Comparison of ENCODE assay signal across 8 cellular contexts in the genomic region with DNA sequence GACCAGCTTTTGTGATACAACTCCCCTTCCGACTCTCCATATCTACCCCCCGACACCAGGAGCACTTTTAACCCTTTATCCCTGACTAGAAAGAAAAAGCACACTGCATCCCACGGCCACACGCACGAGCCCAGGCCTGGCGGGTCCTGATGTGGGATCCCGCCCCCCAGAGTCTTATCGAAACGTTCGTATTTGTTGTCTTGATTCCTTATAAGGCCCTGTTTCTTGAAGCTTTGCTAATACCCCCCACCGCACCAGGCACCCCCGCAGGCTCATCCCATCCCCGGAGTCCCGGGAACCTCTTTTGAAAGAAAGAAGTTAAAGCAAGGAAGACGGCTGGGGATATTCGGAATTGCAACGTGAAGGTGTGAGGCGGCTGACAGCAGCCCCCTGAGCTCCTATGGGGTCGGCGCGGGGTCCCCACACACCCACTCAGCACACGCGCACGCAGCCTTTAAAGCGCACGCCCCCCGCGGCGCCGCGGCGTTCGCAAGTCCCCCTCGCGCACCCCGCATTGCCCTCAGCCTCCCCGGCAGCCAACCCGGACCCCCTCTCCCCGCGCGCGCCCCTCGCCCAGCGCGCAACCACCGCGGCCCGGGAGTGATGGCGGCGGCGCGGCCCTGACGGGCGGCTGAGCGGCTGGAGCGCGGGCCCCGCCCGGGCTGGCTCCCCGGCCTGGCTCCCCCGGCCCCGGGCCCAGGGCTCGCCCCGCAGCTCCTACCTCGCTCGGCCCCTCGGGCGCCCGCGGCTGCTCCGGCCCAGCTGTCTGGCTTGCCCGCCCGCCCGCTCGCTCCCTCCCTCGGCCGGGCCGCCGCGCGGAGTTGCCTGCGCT. TPM values are rescaled to one million over a fixed set of nuclear protein-coding genes. Genes with fewer than 3 reads are reported as not detected.
DNase-seq lines count a peak whose midpoint lies in the region; ATAC-seq and TF ChIP-seq lines count a peak whose summit lies in the region.

No MANE protein-coding gene starts in this region.

- peaks cover 23% of the 10 kb centered on the region; the same call in 1 of the 2 replicates for H4K20me1 ChIP-seq in OCI-LY7 (ENCODE audit: insufficient read depth, low read length)

- no peaks in the 10 kb centered on the region for H3K27me3 ChIP-seq in gastrocnemius medialis

- CTCF ChIA-PET in HEK293T (lab: Yijun Ruan, JAX): interaction anchor here (0.6 to 0.9 kb wide), 2 partner anchors 147 to 256 kb away, joined by 3 read pairs; a partner anchor contains a TSS
- CTCF ChIA-PET in OCI-LY7 (lab: Charles Lee; ENCODE audit: unreplicated experiment): no interaction called here
- CTCF ChIA-PET in activated naive CD4-positive, alpha-beta T cell treated with anti-CD3 and anti-CD28 coated beads, Interleukin-2, amount 10 ng/mL, durations not matched to agents 7 days and 5 days (lab: Charles Lee): interaction anchor here (0.8 to 2.4 kb wide), 3 partner anchors 20 to 53 kb away, joined by 3 to 16 read pairs (median 3); no protein-coding TSS in a partner anchor

- peak overlapping the region; percentile 73 for H2AFZ ChIP-seq in OCI-LY7 (ENCODE audit: low read length)

- H3K4me1 ChIP-seq in OCI-LY7 (ENCODE audit: insufficient read depth, low read length, poor library complexity, severe bottlenecking) (peaks cover 46% of the 10 kb centered on the region), gastrocnemius medialis (peaks cover 40 to 54% of the 10 kb centered on the region in 2 donors)

- no TSS peak for BruUV-seq in OCI-LY7 (replicated peaks; lab: Mats Ljungman, UMichigan)

- peak overlapping the region; percentile 91 for H3K4me2 ChIP-seq in OCI-LY7 (ENCODE audit: low read length)

- H3K36me3 ChIP-seq in OCI-LY7 (ENCODE audit: insufficient read depth, low read length) (no peaks in the 10 kb centered on the region), gastrocnemius medialis (no peaks in the 10 kb centered on the region)

- peak overlapping the region; percentile 91 for H3K27ac Mint-ChIP-seq in activated naive CD4-positive, alpha-beta T cell treated with anti-CD3 and anti-CD28 coated beads, Interleukin-2, amount 10 ng/mL, durations not matched to agents 7 days and 5 days

- no peaks in the 10 kb centered on the region for H3K27me3 Mint-ChIP-seq in activated naive CD4-positive, alpha-beta T cell treated with anti-CD3 and anti-CD28 coated beads, Interleukin-2, amount 10 ng/mL, durations not matched to agents 7 days and 5 days

- peaks cover 36% of the 10 kb centered on the region; the same call in 1 of the 2 replicates for H3K79me2 ChIP-seq in OCI-LY7 (ENCODE audit: insufficient read depth, low read depth, low read length)

- ATAC-seq in gastrocnemius medialis: peak; percentile 47 to 51

- H3K4me3 Mint-ChIP-seq in activated naive CD4-positive, alpha-beta T cell treated with anti-CD3 and anti-CD28 coated beads, Interleukin-2, amount 10 ng/mL, durations not matched to agents 7 days and 5 days: peak overlapping the region; percentile 95

- TF ChIP-seq POLR2A in gastrocnemius medialis (IDR thresholded peaks at IDR 0.05): no peak

- H3K9me3 Mint-ChIP-seq in activated naive CD4-positive, alpha-beta T cell treated with anti-CD3 and anti-CD28 coated beads, Interleukin-2, amount 10 ng/mL, durations not matched to agents 7 days and 5 days: no peaks in the 10 kb centered on the region

- POLR2A ChIA-PET in HEK293T (lab: Yijun Ruan, JAX) (interaction anchor here (0.6 to 1.8 kb wide), 6 partner anchors 9 to 39 kb away, joined by 3 to 4 read pairs (median 4); no protein-coding TSS in a partner anchor), OCI-LY7 (lab: Charles Lee) (interaction anchor here (0.9 kb wide), 1 partner anchor 27 kb away, joined by 4 read pairs; no protein-coding TSS in a partner anchor)

- H3K9me3 ChIP-seq in OCI-LY7 (ENCODE audit: low read length) (no peaks in the 10 kb centered on the region), gastrocnemius medialis (no peaks in the 10 kb centered on the region)

- TF ChIP-seq CTCF in OCI-LY7 (conservative IDR thresholded peaks at IDR 0.05; ENCODE audit: low read length): 0 out of 2 replicates have a peak, but pooled peaks have one; percentile 24
- TF ChIP-seq CTCF in gastrocnemius medialis (IDR thresholded peaks at IDR 0.05 in 4 of 5, conservative IDR thresholded peaks at IDR 0.05 in 1 of 5): no peak

- no peak overlapping the region for H3K27ac ChIP-seq in OCI-LY7 (ENCODE audit: low read depth, low read length, poor library complexity, severe bottlenecking)
- H3K27ac ChIP-seq in gastrocnemius medialis: peak overlapping the region; percentile 84 to 94 (median 90)

- in situ Hi-C loops in gastrocnemius medialis (cut with MboI; ENCODE audit: low sequenced_read_pairs in 4 of 4): no loop called here

- peaks cover 22% of the 10 kb centered on the region for H3K36me3 Mint-ChIP-seq in activated naive CD4-positive, alpha-beta T cell treated with anti-CD3 and anti-CD28 coated beads, Interleukin-2, amount 10 ng/mL, durations not matched to agents 7 days and 5 days

- H3K9me2 ChIP-seq in OCI-LY7 (ENCODE audit: insufficient read depth, low read length): no peaks in the 10 kb centered on the region

- H3K4me3 ChIP-seq in OCI-LY7 (ENCODE audit: low read depth, low read length, poor library complexity, severe bottlenecking) (peak overlapping the region; percentile 91), gastrocnemius medialis (peak overlapping the region; percentile 84 to 96 (median 90))

- intact Hi-C loops in OCI-LY7 (cut with micrococcal nuclease; ENCODE audit: unreplicated experiment): loop anchor here (10.0 kb wide), 1 partner anchor 51 kb away; no protein-coding TSS in a partner anchor
- intact Hi-C loops in gastrocnemius medialis (cut with DNase I; ENCODE audit: low total_unique reads): loop anchor here (5.0 kb wide), 1 partner anchor 63 kb away; no protein-coding TSS in a partner anchor

- DNase-seq in ELR (ENCODE audit: low read depth): peak; percentile 40
- peak; percentile 19 for DNase-seq in HEK293T (ENCODE audit: extremely low spot score)
- peak; percentile 30 for DNase-seq in OCI-LY7 (ENCODE audit: low spot score)
- DNase-seq in activated naive CD4-positive, alpha-beta T cell treated with anti-CD3 and anti-CD28 coated beads, Interleukin-2, amount 10 ng/mL, durations not matched to agents 7 days and 5 days: peak; percentile 55
- peak; percentile 27 for DNase-seq in hepatic stellate cell (ENCODE audit: low spot score)
- DNase-seq in gastrocnemius medialis: no peak
- no peak for DNase-seq in SKM-1 treated with dmso at 0.1 percent for 144 hours (lab: John Stamatoyannopoulos, UW; ENCODE audit: unreplicated experiment)
- DNase-seq in superior temporal gyrus (ENCODE audit: extremely low spot score): no peak

- peaks cover 51% of the 10 kb centered on the region for H3K4me1 Mint-ChIP-seq in activated naive CD4-positive, alpha-beta T cell treated with anti-CD3 and anti-CD28 coated beads, Interleukin-2, amount 10 ng/mL, durations not matched to agents 7 days and 5 days

TF ChIP-seq in HEK293T, 16 proteins besides CTCF, POLR2A, EP300 and RAD21:
- TF ChIP-seq CTBP1 (IDR thresholded peaks at IDR 0.05; ENCODE audit: borderline replicate concordance) (no peak), LEF1 (IDR thresholded peaks at IDR 0.05; ENCODE audit: borderline replicate concordance) (no peak), FOXM1 (IDR thresholded peaks at IDR 0.05; ENCODE audit: borderline replicate concordance) (0 out of 2 replicates have a peak, but pooled peaks have one; percentile 28), TARDBP (IDR thresholded peaks at IDR 0.05) (no peak), HDGF (IDR thresholded peaks at IDR 0.05; ENCODE audit: borderline replicate concordance) (no peak), L3MBTL2 (conservative IDR thresholded peaks at IDR 0.05) (no peak), FOXA1 (IDR thresholded peaks at IDR 0.05) (no peak), NFRKB (IDR thresholded peaks at IDR 0.05) (no peak), SP1 (IDR thresholded peaks at IDR 0.05) (no peak), FOXK2 (IDR thresholded peaks at IDR 0.05) (no peak), ARNT (IDR thresholded peaks at IDR 0.05) (0 out of 2 replicates have a peak, but pooled peaks have one; percentile 8)
- TF ChIP-seq, protein P1, sequence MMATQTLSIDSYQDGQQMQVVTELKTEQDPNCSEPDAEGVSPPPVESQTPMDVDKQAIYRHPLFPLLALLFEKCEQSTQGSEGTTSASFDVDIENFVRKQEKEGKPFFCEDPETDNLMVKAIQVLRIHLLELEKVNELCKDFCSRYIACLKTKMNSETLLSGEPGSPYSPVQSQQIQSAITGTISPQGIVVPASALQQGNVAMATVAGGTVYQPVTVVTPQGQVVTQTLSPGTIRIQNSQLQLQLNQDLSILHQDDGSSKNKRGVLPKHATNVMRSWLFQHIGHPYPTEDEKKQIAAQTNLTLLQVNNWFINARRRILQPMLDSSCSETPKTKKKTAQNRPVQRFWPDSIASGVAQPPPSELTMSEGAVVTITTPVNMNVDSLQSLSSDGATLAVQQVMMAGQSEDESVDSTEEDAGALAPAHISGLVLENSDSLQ (IDR thresholded peaks at IDR 0.05): no peak

RNA-seq across cellular contexts. Expression of a gene that starts 0.4 kb away (rescaled TPM):
- 32.4 and 33.3 TPM in 2 replicates for total RNA-seq in OCI-LY7 (2014; rRNA removed; shearing (Covaris generic))
- 46.7 and 50.5 TPM in 2 replicates for total RNA-seq in OCI-LY7 (2022)
- total RNA-seq in gastrocnemius medialis: 100 to 1,000 TPM in 1 of 4 donors, 10 to 100 TPM in 3; 77.3 to 150 (median 80.7) TPM

RNA-seq across cellular contexts. Expression of a gene that starts 12.6 kb away (rescaled TPM):
- total RNA-seq in OCI-LY7 (2014; rRNA removed; shearing (Covaris generic)): 1.9 and 3.8 TPM in 2 replicates
- total RNA-seq in OCI-LY7 (2022) (7.9 TPM in 2 replicates), gastrocnemius medialis (10 to 100 TPM; 36.0 to 87.0 (median 60.7) TPM)

Comparison
In these comparisons a context has a peak if more than half of its experiments do, and no peak if none do; other contexts are left out.
1. DNase-seq: peak in ELR (single experiment), HEK293T (single experiment), OCI-LY7 (single experiment), activated naive CD4-positive, alpha-beta T cell treated with anti-CD3 and anti-CD28 coated beads, Interleukin-2, amount 10 ng/mL, durations not matched to agents 7 days and 5 days (single experiment) and hepatic stellate cell (single experiment); none in gastrocnemius medialis (0 of 2), SKM-1 treated with dmso at 0.1 percent for 144 hours (single experiment) and superior temporal gyrus (single experiment).
2. RNA of a gene that starts 12.6 kb away (total RNA-seq): 36.0 to 87.0 TPM in gastrocnemius medialis; 1.9 to 7.9 TPM in OCI-LY7; every median in the first group is over 4 times any median in the second.